In genomic region chr18:78399992-78400503, GRCh38 we compare ENCODE assay signal across 29 cellular contexts.
"Had no signal": no experiment of that assay in that cellular context is flagged by ENCODE, and none has a peak within 500 bp of the region (broad histone marks: within the 10 kb centered on the region; RNA-seq: fewer than 3 reads in every experiment).

No MANE protein-coding gene starts in this region.

- H3K27ac ChIP-seq: adrenal gland, ascending aorta, body of pancreas, brain microvascular endothelial cell, breast epithelium, cardiac muscle cell had no signal

- H3K4me1 ChIP-seq: adrenal gland, ascending aorta, body of pancreas, breast epithelium had no signal

- H3K4me3 ChIP-seq: adrenal gland, ascending aorta, body of pancreas, breast epithelium, cardiac muscle cell had no signal

- H3K36me3 ChIP-seq: adrenal gland, ascending aorta, brain microvascular endothelial cell, breast epithelium, cardiac muscle cell had no signal

- H3K9me3 ChIP-seq: adrenal gland, ascending aorta, body of pancreas had no signal

- H3K27me3 ChIP-seq: adrenal gland, ascending aorta, body of pancreas, brain microvascular endothelial cell, cardiac muscle cell had no signal

- DNase-seq: activated effector memory CD4-positive, alpha-beta T cell treated with anti-CD3 and anti-CD28 coated beads, Interleukin-2, amount 50 U/mL, for 16 hours; activated effector memory CD4-positive, alpha-beta T cell treated with Interleukin-2 at 50 U/mL for 16 hours; activated gamma-delta T cell; activated gamma-delta T cell treated with Interleukin-2 at 50 U/mL for 16 hours; activated naive CD4-positive, alpha-beta T cell; activated naive CD4-positive, alpha-beta T cell treated with anti-CD3 and anti-CD28 coated beads for 36 hours; activated naive CD4-positive, alpha-beta T cell treated with anti-CD3 and anti-CD28 coated beads, Interleukin-2, amount 10 ng/mL, durations not matched to agents 7 days and 5 days; activated naive CD4-positive, alpha-beta T cell treated with anti-CD3 and anti-CD28 coated beads, Interleukin-2, amount 50 U/mL, for 16 hours; activated naive CD4-positive, alpha-beta T cell treated with Interleukin-2 at 50 U/mL for 16 hours; activated naive CD8-positive, alpha-beta T cell treated with anti-CD3 and anti-CD28 coated beads for 36 hours; activated naive CD8-positive, alpha-beta T cell treated with anti-CD3 and anti-CD28 coated beads, Interleukin-2, amount 10 ng/mL, durations not matched to agents 7 days and 5 days; activated naive CD8-positive, alpha-beta T cell treated with anti-CD3 and anti-CD28 coated beads, Interleukin-2, amount 50 U/mL, for 24 hours; activated T-cell treated with anti-CD3 and anti-CD28 coated beads, Interleukin-2, amount 50 U/mL, for 1 hour; activated T-cell treated with anti-CD3 and anti-CD28 coated beads, Interleukin-2, amount 50 U/mL, for 24 hours; activated T-cell treated with anti-CD3 and anti-CD28 coated beads, Interleukin-2, amount 50 U/mL, for 4 hours; activated T-cell treated with anti-CD3 and anti-CD28 coated beads, Interleukin-2, amount 50 U/mL, for 48 hours; activated T-cell treated with anti-CD3 and anti-CD28 coated beads, Interleukin-2, amount 50 U/mL, for 72 hours; adrenal gland; amniotic stem cell; amygdala; anterior cingulate cortex; aorta; body of pancreas; brain microvascular endothelial cell; caudate nucleus; central memory CD4-positive, alpha-beta T cell had no signal
